In the genomic region with DNA sequence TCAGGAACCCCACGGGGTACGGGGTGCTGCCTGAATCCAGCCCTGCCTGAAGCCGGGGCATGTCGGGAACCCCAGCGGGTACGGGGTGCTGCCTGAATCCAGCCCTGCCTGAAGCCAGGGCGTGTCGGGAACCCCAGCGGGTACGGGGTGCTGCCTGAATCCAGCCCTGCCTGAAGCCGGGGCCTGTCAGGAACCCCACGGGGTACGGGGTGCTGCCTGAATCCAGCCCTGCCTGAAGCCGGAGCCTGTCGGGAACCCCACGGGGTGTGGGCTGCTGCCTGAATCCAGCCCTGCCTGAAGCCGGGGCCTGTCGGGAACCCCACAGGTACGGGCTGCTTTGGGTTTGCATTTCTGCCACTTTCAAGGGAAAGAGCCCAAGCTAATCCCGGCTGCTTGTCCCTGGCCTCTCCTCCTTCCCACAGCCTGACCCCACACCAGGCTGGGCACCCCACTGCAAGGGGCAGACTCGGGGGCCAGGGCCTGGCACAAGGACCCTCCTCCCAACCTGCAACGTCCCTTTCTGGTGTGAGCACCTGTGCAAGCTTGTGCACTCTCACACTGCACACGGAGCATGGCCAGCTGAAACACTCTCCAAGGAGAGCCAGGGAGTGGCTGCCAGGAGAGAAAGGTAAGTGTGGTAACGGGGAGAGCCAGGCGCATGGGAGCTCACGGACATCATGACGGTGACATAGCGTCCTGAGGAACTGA, we compare ENCODE assay signal across 18 cellular contexts. TPM values are rescaled to one million over a fixed set of nuclear protein-coding genes. Genes with fewer than 3 reads are reported as not detected.
DNase-seq lines count a peak whose midpoint lies in the region; ATAC-seq, FAIRE-seq and TF ChIP-seq lines count a peak whose summit lies in the region.
"Had no signal": no experiment of that assay in that cellular context is flagged by ENCODE, and none has a peak within 500 bp of the region (broad histone marks: within the 10 kb centered on the region; RNA-seq: fewer than 3 reads in every experiment).

No MANE protein-coding gene starts in this region.

- intact Hi-C loops in right cardiac atrium (cut with DNase I), result no loop called here
- intact Hi-C loops in left ventricle myocardium superior (cut with micrococcal nuclease), result no loop called here
- intact Hi-C loops in kidney (cut with DNase I), result no loop called here

- H3K9ac ChIP-seq in kidney (ENCODE audit: low read length in 2 of 2), result no peak overlapping the region

- H3K4me1 ChIP-seq in right cardiac atrium (ENCODE audit: control insufficient read depth, insufficient read depth, low read length) (no peaks in the 10 kb centered on the region), kidney (ENCODE audit: control insufficient read depth in 1 of 2, insufficient read depth in 1 of 2, low read depth in 1 of 2, low read length in 2 of 2) (no peaks in the 10 kb centered on the region)
- H3K4me1 ChIP-seq: HAP-1 had no signal

- no peak for TF ChIP-seq CTCF in kidney (IDR thresholded peaks at IDR 0.05; ENCODE audit: borderline replicate concordance, extremely low read depth, insufficient read depth)

- 90% methylated on average over 28 of the region's 28 CpGs for WGBS in right cardiac atrium

- DNase-seq in NCI-H1417 (lab: John Stamatoyannopoulos, UW) (peak in 2 of 3 experiments; percentile 18 to 33), NCI-H1417 treated with DMSO at 0.1 percent for 48 hours (lab: John Stamatoyannopoulos, UW) (no peak), right cardiac atrium (peak in 2 of 3 donors; percentile 7 to 28), left ventricle myocardium superior (no peak), kidney (peak; percentile 36)
- DNase-seq: 8988T; AML-193; CD4-positive, alpha-beta T cell; DND-41; GDM1 had no signal

- no peak for FAIRE-seq in kidney (lab: Jason Lieb, UNC)
- FAIRE-seq: GM12892, GM19239, H1, HepG2, HTR-8/SVneo had no signal

- no peak for ATAC-seq in right cardiac atrium
- no peak for ATAC-seq in left ventricle myocardium superior
- no peak for ATAC-seq in GM21360 (IDR thresholded peaks at IDR 0.05; ENCODE audit: unreplicated experiment)
- no peak for ATAC-seq in HG03108 (IDR thresholded peaks at IDR 0.05; ENCODE audit: unreplicated experiment)
- ATAC-seq: HepG2 had no signal

- H3K27me3 ChIP-seq in right cardiac atrium (ENCODE audit: control insufficient read depth, insufficient read depth), result no peaks in the 10 kb centered on the region

- no peak overlapping the region for H3K27ac ChIP-seq in right cardiac atrium (ENCODE audit: low read length)
- H3K27ac ChIP-seq in kidney (ENCODE audit: low read depth in 2 of 2, low read length in 2 of 2), result no peak overlapping the region

- no peaks in the 10 kb centered on the region for H3K9me3 ChIP-seq in right cardiac atrium (ENCODE audit: control insufficient read depth, low read length)
- H3K9me3 ChIP-seq in kidney (ENCODE audit: control insufficient read depth in 1 of 2, low read length in 2 of 2), result no peaks in the 10 kb centered on the region
- H3K9me3 ChIP-seq: HAP-1 had no signal

- H3K36me3 ChIP-seq in kidney (ENCODE audit: control insufficient read depth in 1 of 2, insufficient read depth in 2 of 2, low read length in 2 of 2), result no peaks in the 10 kb centered on the region
- H3K36me3 ChIP-seq: HAP-1 had no signal

- H3K4me3 ChIP-seq in right cardiac atrium (ENCODE audit: low read length) (no peak overlapping the region), kidney (ENCODE audit: low read length in 2 of 2) (no peak overlapping the region)
- H3K4me3 ChIP-seq: HAP-1 had no signal

RNA-seq across cellular contexts. Expression of gene FBRSL1, which starts 5.6 kb away (rescaled TPM):
- 10 to 100 TPM; 50.4 to 65.0 (median 54.7) TPM for total RNA-seq in right cardiac atrium
- 36.4 TPM for polyA plus RNA-seq in right cardiac atrium
- total RNA-seq in left ventricle myocardium superior, result 68.0 TPM
- total RNA-seq in kidney, result 44.7 TPM
- 23.8 TPM for polyA plus RNA-seq in kidney (ENCODE audit: insufficient read depth, low read depth, low replicate concordance)

Comparison
In these comparisons a context has a peak if more than half of its experiments do, and no peak if none do; other contexts are left out.
1. DNase-seq: peak in NCI-H1417 (2 of 3), right cardiac atrium (2 of 3) and kidney (single experiment); none in NCI-H1417 treated with DMSO at 0.1 percent for 48 hours (single experiment) and left ventricle myocardium superior (single experiment).